8 cellular contexts compared by ENCODE assay signal in genomic region chr2:60880988-60881932, GRCh38. TPM values are rescaled to one million over a fixed set of nuclear protein-coding genes. Genes with fewer than 3 reads are reported as not detected.
A peak's percentile ranks its signal among the peaks of the same experiment; 100 is the strongest.
DNase-seq lines count a peak whose midpoint lies in the region; FAIRE-seq and TF ChIP-seq lines count a peak whose summit lies in the region.

Gene REL, plus strand, starts transcription at chr2:60881574. Its CDS starts 267 bp downstream, at chr2:60881841.

- H4K8ac ChIP-seq in H9 (replicated peaks; ENCODE audit: insufficient read length, low read depth, low read length) = no peak within 1 kb of the TSS
- no peak within 1 kb of the TSS for H4K8ac ChIP-seq in neuronal stem cell (ENCODE audit: low read depth, low read length)

- H3K4me1 Mint-ChIP-seq in H9 = peaks cover 26% of the 10 kb centered on the region in 2 experiments

- H3K36me3 Mint-ChIP-seq in H9 (ENCODE audit: insufficient read depth in 1 of 3, low read depth in 3 of 3) = no peaks in the 10 kb centered on the region; a peak in 1 of 7 replicates

- peaks cover 4% of the 10 kb centered on the region for H3K23me2 ChIP-seq in H9 (ENCODE audit: insufficient read length, low read depth, low read length, poor library complexity, severe bottlenecking)

- H3K36me3 ChIP-seq in SJSA1 = peaks cover 6% of the 10 kb centered on the region; the same call in 1 of the 2 replicates
- H3K36me3 ChIP-seq in neuronal stem cell (replicated peaks in 1 of 2; ENCODE audit: control insufficient read depth in 2 of 2, insufficient read depth in 2 of 2, low read length in 2 of 2) = no peaks in the 10 kb centered on the region
- H3K36me3 ChIP-seq in subcutaneous abdominal adipose tissue (ENCODE audit: control insufficient read depth in 5 of 5, insufficient read depth in 5 of 5, low read length in 5 of 5) = no peaks in the 10 kb centered on the region

- H3K79me2 ChIP-seq in H9 (ENCODE audit: insufficient read depth, low read length) = no peaks in the 10 kb centered on the region

- H3K18ac ChIP-seq in H9 (ENCODE audit: insufficient read length, low read depth, low read length) = peak within 1 kb of the TSS; percentile 86
- H3K18ac ChIP-seq in neuronal stem cell (ENCODE audit: low read length) = peak within 1 kb of the TSS; percentile 96

- H2BK12ac ChIP-seq in H9 (ENCODE audit: insufficient read length, low read depth, low read length) (no peak within 1 kb of the TSS), neuronal stem cell (ENCODE audit: low read length) (no peak within 1 kb of the TSS)

- H3K27ac Mint-ChIP-seq in H9 = peak within 1 kb of the TSS; percentile 92 to 94 (median 93); a peak in 6 of 7 replicates

- H3K9ac ChIP-seq in H9 (ENCODE audit: extremely low read depth, insufficient read length, low read length) = peak within 1 kb of the TSS; percentile 59
- H3K9ac ChIP-seq in neuronal stem cell (ENCODE audit: low read depth, low read length, poor library complexity) = peak within 1 kb of the TSS; percentile 84
- peak within 1 kb of the TSS; percentile 90 to 99 (median 97) for H3K9ac ChIP-seq in subcutaneous abdominal adipose tissue (ENCODE audit: low read length in 5 of 5)

- no peak within 1 kb of the TSS for H2BK15ac ChIP-seq in H9 (ENCODE audit: low read depth, low read length)
- peak within 1 kb of the TSS; percentile 85 for H2BK15ac ChIP-seq in neuronal stem cell (ENCODE audit: low read length)

- no peak for FAIRE-seq in frontal cortex (lab: Jason Lieb, UNC)

- H2BK5ac ChIP-seq in H9 (ENCODE audit: insufficient read length, low read length) (no peak within 1 kb of the TSS), neuronal stem cell (ENCODE audit: low read length) (peak within 1 kb of the TSS; percentile 82)

- no peak within 1 kb of the TSS for H2AFZ ChIP-seq in H9 (ENCODE audit: low read length)
- peak within 1 kb of the TSS; percentile 99 for H2AFZ ChIP-seq in neuronal stem cell (ENCODE audit: low read length)

- H2BK20ac ChIP-seq in H9 (ENCODE audit: low read depth, low read length, poor library complexity, severe bottlenecking) = no peak within 1 kb of the TSS

- peaks cover 19% of the 10 kb centered on the region for H3K27me3 Mint-ChIP-seq in H9 (ENCODE audit: low read depth)

- peak within 1 kb of the TSS; percentile 69 for H3K4me2 ChIP-seq in H9 (ENCODE audit: insufficient read depth, insufficient read length, low read length)
- peak within 1 kb of the TSS; percentile 58 for H3K4me2 ChIP-seq in neuronal stem cell (ENCODE audit: insufficient read depth, low read length, poor library complexity, severe bottlenecking)

- no peak; the same call in 2 of the 3 replicates for TF ChIP-seq CTCF in H9 (conservative IDR thresholded peaks at IDR 0.05)

- no peaks in the 10 kb centered on the region for H3K79me1 ChIP-seq in H9 (ENCODE audit: insufficient read depth, low read depth, low read length, poor library complexity, severe bottlenecking)
- peaks cover 3% of the 10 kb centered on the region for H3K79me1 ChIP-seq in neuronal stem cell (ENCODE audit: low read depth, low read length)

- H3K4me1 ChIP-seq in H9 (ENCODE audit: insufficient read depth, low read length) (no peaks in the 10 kb centered on the region), SJSA1 (replicated peaks) (peaks cover 12% of the 10 kb centered on the region; the same call in 1 of the 2 replicates), neuronal stem cell (ENCODE audit: control insufficient read depth in 2 of 2, insufficient read depth in 1 of 2, low read depth in 1 of 2, low read length in 2 of 2) (peaks cover 4 to 8% of the 10 kb centered on the region in 2 donors), subcutaneous abdominal adipose tissue (ENCODE audit: control insufficient read depth in 5 of 5, insufficient read depth in 5 of 5, low read length in 5 of 5) (peaks cover 0 to 32% (median 29%) of the 10 kb centered on the region in 5 donors)

- H3K23ac ChIP-seq in H9 (ENCODE audit: insufficient read length, low read depth, low read length) (no peak within 1 kb of the TSS), neuronal stem cell (ENCODE audit: low read depth, low read length, poor library complexity) (peak within 1 kb of the TSS; percentile 93)

- DNase-seq in GM03348 (ENCODE audit: low spot score) (peak; percentile 98), H9 (peak; percentile 93), M059J (ENCODE audit: low read depth) (peak; percentile 84), SJSA1 (ENCODE audit: low read depth in 1 of 2, low spot score in 2 of 2) (peak; percentile 92 to 93), frontal cortex (ENCODE audit: low spot score in 2 of 2) (peak; percentile 90 to 93), neuronal stem cell (ENCODE audit: low spot score) (peak; percentile 91)
- DNase-seq in activated naive CD4-positive, alpha-beta T cell (lab: John Stamatoyannopoulos, UW) = peak; percentile 64 to 86 (median 72)

- peak within 1 kb of the TSS; percentile 96; the same call in 1 of the 2 replicates for H3K14ac ChIP-seq in H9 (ENCODE audit: insufficient read depth, low read length)
- H3K14ac ChIP-seq in neuronal stem cell (ENCODE audit: low read length) = peak within 1 kb of the TSS; percentile 71

- H3K4me3 ChIP-seq in SJSA1 (peak within 1 kb of the TSS; percentile 90), neuronal stem cell (ENCODE audit: low read length in 2 of 2) (peak within 1 kb of the TSS; percentile 90 to 98), subcutaneous abdominal adipose tissue (ENCODE audit: low read depth in 1 of 5, low read length in 5 of 5) (peak within 1 kb of the TSS; percentile 83 to 95 (median 91))

- no peak within 1 kb of the TSS for H3K27ac ChIP-seq in H9 (ENCODE audit: insufficient read length, low read depth, low read length)
- H3K27ac ChIP-seq in SJSA1 = peak within 1 kb of the TSS; percentile 91
- H3K27ac ChIP-seq in neuronal stem cell (replicated peaks; ENCODE audit: low read length) = peak within 1 kb of the TSS; percentile 94
- peak within 1 kb of the TSS; percentile 95 for H3K27ac ChIP-seq in subcutaneous abdominal adipose tissue (ENCODE audit: low read depth, low read length)

- H3K9me3 Mint-ChIP-seq in H9 = no peaks in the 10 kb centered on the region

- no peaks in the 10 kb centered on the region for H4K20me1 ChIP-seq in H9 (ENCODE audit: control insufficient read depth, insufficient read depth, insufficient read length)

- H3K9me3 ChIP-seq in H9 (ENCODE audit: control insufficient read depth, low read depth, low read length) (no peaks in the 10 kb centered on the region), SJSA1 (replicated peaks) (no peaks in the 10 kb centered on the region), neuronal stem cell (replicated peaks in 1 of 2; ENCODE audit: control insufficient read depth in 2 of 2, insufficient read depth in 1 of 2, low read depth in 1 of 2, low read length in 2 of 2) (no peaks in the 10 kb centered on the region), subcutaneous abdominal adipose tissue (ENCODE audit: control insufficient read depth in 5 of 5, low read length in 5 of 5) (no peaks in the 10 kb centered on the region)

- H2BK120ac ChIP-seq in H9 (ENCODE audit: low read depth, low read length, poor library complexity, severe bottlenecking) = no peak within 1 kb of the TSS
- no peak within 1 kb of the TSS for H2BK120ac ChIP-seq in neuronal stem cell (ENCODE audit: low read depth, low read length)

- H2AK5ac ChIP-seq in H9 (ENCODE audit: insufficient read length, low read length) = no peak within 1 kb of the TSS
- no peak within 1 kb of the TSS for H2AK5ac ChIP-seq in neuronal stem cell (ENCODE audit: low read depth, low read length)

- no peak within 1 kb of the TSS for H4K5ac ChIP-seq in H9 (ENCODE audit: insufficient read length, low read depth, low read length)

- H3K27me3 ChIP-seq in H9 (ENCODE audit: insufficient read depth, low read length) (no peaks in the 10 kb centered on the region), SJSA1 (replicated peaks) (no peaks in the 10 kb centered on the region), neuronal stem cell (ENCODE audit: control insufficient read depth in 3 of 3, insufficient read depth in 3 of 3, low read depth in 1 of 3, low read length in 3 of 3) (no peaks in the 10 kb centered on the region), subcutaneous abdominal adipose tissue (ENCODE audit: control insufficient read depth in 5 of 5, insufficient read depth in 4 of 5, low read length in 5 of 5) (no peaks in the 10 kb centered on the region)

- no peak within 1 kb of the TSS for H4K91ac ChIP-seq in H9 (ENCODE audit: insufficient read length, low read depth, low read length)
- H4K91ac ChIP-seq in neuronal stem cell (ENCODE audit: low read depth, low read length, poor library complexity) = no peak within 1 kb of the TSS

- H3K4me3 Mint-ChIP-seq in H9 = peak within 1 kb of the TSS; percentile 87 to 93

- H3T11ph ChIP-seq in H9 (ENCODE audit: low read length) = no peak within 1 kb of the TSS

- no peak within 1 kb of the TSS for H3K56ac ChIP-seq in H9 (ENCODE audit: insufficient read length, low read depth, low read length)

- WGBS in H9 (ENCODE audit: extremely low coverage, insufficient read length, low lambda C conversion rate) = no CpG with 5 or more reads among the region's 98 CpGs
- WGBS in neuronal stem cell (ENCODE audit: extremely low coverage in 2 of 2, insufficient read length in 2 of 2, insufficient replicate concordance in 1 of 2), 2 donors = no CpG with 5 or more reads among the region's 98 CpGs

- H3K4ac ChIP-seq in H9 (ENCODE audit: low read depth, low read length) (no peak within 1 kb of the TSS), neuronal stem cell (ENCODE audit: low read length) (peak within 1 kb of the TSS; percentile 76)

RNA-seq across cellular contexts. Expression of gene REL, which starts in this region (rescaled TPM):
- 6.0 and 6.2 TPM in 2 replicates for total RNA-seq in H9 (2021)
- 1.4 and 3.7 TPM in 2 replicates for total RNA-seq in M059J (2014; rRNA removed; shearing (Covaris generic))
- total RNA-seq in SJSA1 (2014; rRNA removed; shearing (Covaris generic)) = 3.2 and 7.1 TPM in 2 replicates
- total RNA-seq in frontal cortex = 5.7 TPM
- 4.8 TPM for polyA plus RNA-seq in neuronal stem cell (2013, experiment 1 of 2)
- polyA plus RNA-seq in neuronal stem cell (2013, experiment 2 of 2) = 5.2 TPM
